1 cellular context compared by ENCODE assay signal in genomic region chr9:136697146-136697820, GRCh38.
A peak's percentile ranks its signal among the peaks of the same experiment; 100 is the strongest.
TF ChIP-seq lines count a peak whose summit lies in the region.

No MANE protein-coding gene starts in this region.

TF ChIP-seq in HepG2, 621 proteins besides CTCF, POLR2A, EP300 and RAD21 (continued from another document and continues in another):
- TF ChIP-seq MAF1 (CRISPR knock-in tag; IDR thresholded peaks at IDR 0.05; ENCODE audit: borderline replicate concordance), result no peak
- 0 out of 2 replicates have a peak, but pooled peaks have one; percentile 8 for TF ChIP-seq ZNF780A (CRISPR knock-in tag; IDR thresholded peaks at IDR 0.05)
- no peak for TF ChIP-seq ONECUT2 (CRISPR knock-in tag; IDR thresholded peaks at IDR 0.05)
- no peak for TF ChIP-seq MED8 (CRISPR knock-in tag; IDR thresholded peaks at IDR 0.05; ENCODE audit: insufficient replicate concordance)
- TF ChIP-seq NFIC (IDR thresholded peaks at IDR 0.05; ENCODE audit: low read length), result no peak
- TF ChIP-seq SIN3A (IDR thresholded peaks at IDR 0.05; ENCODE audit: borderline replicate concordance, low read depth, low read length), result no peak
- TF ChIP-seq MYNN (CRISPR knock-in tag; IDR thresholded peaks at IDR 0.05; ENCODE audit: low read depth), result no peak
- 0 out of 2 replicates have a peak, but pooled peaks have one; percentile 17 for TF ChIP-seq HIVEP1 (CRISPR knock-in tag; IDR thresholded peaks at IDR 0.05)
- 0 out of 2 replicates have a peak, but pooled peaks have one; percentile 53 for TF ChIP-seq ARHGAP35 (CRISPR knock-in tag; IDR thresholded peaks at IDR 0.05; ENCODE audit: borderline replicate concordance)
- no peak for TF ChIP-seq SMAD3 (CRISPR knock-in tag; IDR thresholded peaks at IDR 0.05)
- no peak for TF ChIP-seq MTA3 (CRISPR knock-in tag; IDR thresholded peaks at IDR 0.05)
- no peak for TF ChIP-seq RFX3 (CRISPR knock-in tag; IDR thresholded peaks at IDR 0.05)
- TF ChIP-seq ZNF30 (CRISPR knock-in tag; IDR thresholded peaks at IDR 0.05), result no peak
- TF ChIP-seq ARNTL (CRISPR knock-in tag; IDR thresholded peaks at IDR 0.05), result peak; percentile 79
- no peak for TF ChIP-seq CBX5 (CRISPR knock-in tag; IDR thresholded peaks at IDR 0.05; ENCODE audit: borderline replicate concordance)
- TF ChIP-seq RXRA (CRISPR knock-in tag; IDR thresholded peaks at IDR 0.05), result peak; percentile 92
- TF ChIP-seq CEBPB (IDR thresholded peaks at IDR 0.05; ENCODE audit: borderline replicate concordance, low read depth, low read length), result no peak
- no peak for TF ChIP-seq TCF7L2 (IDR thresholded peaks at IDR 0.05; ENCODE audit: low read depth, low read length)
- no peak for TF ChIP-seq MTF2 (CRISPR knock-in tag; IDR thresholded peaks at IDR 0.05; ENCODE audit: borderline replicate concordance)
- TF ChIP-seq SALL1 (CRISPR knock-in tag; IDR thresholded peaks at IDR 0.05), result peak; percentile 86
- TF ChIP-seq RFX1 (IDR thresholded peaks at IDR 0.05), result no peak
- TF ChIP-seq HMG20A (CRISPR knock-in tag; IDR thresholded peaks at IDR 0.05; ENCODE audit: borderline replicate concordance), result peak; percentile 57; the same call in 1 of the 2 replicates
- no peak for TF ChIP-seq NONO (IDR thresholded peaks at IDR 0.05)
- peak; percentile 80 for TF ChIP-seq NONO (CRISPR knock-in tag; conservative IDR thresholded peaks at IDR 0.05)
- no peak for TF ChIP-seq ZNF674 (CRISPR knock-in tag; IDR thresholded peaks at IDR 0.05; ENCODE audit: low read depth)
- no peak for TF ChIP-seq NFRKB (IDR thresholded peaks at IDR 0.05)
- TF ChIP-seq, protein P1, sequence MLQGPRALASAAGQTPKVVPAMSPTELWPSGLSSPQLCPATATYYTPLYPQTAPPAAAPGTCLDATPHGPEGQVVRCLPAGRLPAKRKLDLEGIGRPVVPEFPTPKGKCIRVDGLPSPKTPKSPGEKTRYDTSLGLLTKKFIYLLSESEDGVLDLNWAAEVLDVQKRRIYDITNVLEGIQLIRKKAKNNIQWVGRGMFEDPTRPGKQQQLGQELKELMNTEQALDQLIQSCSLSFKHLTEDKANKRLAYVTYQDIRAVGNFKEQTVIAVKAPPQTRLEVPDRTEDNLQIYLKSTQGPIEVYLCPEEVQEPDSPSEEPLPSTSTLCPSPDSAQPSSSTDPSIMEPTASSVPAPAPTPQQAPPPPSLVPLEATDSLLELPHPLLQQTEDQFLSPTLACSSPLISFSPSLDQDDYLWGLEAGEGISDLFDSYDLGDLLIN (CRISPR knock-in tag; IDR thresholded peaks at IDR 0.05; ENCODE audit: borderline replicate concordance), result no peak
- TF ChIP-seq ESRRA (CRISPR knock-in tag; IDR thresholded peaks at IDR 0.05; ENCODE audit: low read depth), result peak; percentile 95
- TF ChIP-seq ZNF142 (CRISPR knock-in tag; IDR thresholded peaks at IDR 0.05), result no peak
- no peak for TF ChIP-seq EEA1 (CRISPR knock-in tag; IDR thresholded peaks at IDR 0.05; ENCODE audit: borderline replicate concordance)
- TF ChIP-seq ZZZ3 (CRISPR knock-in tag; IDR thresholded peaks at IDR 0.05; ENCODE audit: borderline replicate concordance), result no peak
- TF ChIP-seq, protein P2, sequence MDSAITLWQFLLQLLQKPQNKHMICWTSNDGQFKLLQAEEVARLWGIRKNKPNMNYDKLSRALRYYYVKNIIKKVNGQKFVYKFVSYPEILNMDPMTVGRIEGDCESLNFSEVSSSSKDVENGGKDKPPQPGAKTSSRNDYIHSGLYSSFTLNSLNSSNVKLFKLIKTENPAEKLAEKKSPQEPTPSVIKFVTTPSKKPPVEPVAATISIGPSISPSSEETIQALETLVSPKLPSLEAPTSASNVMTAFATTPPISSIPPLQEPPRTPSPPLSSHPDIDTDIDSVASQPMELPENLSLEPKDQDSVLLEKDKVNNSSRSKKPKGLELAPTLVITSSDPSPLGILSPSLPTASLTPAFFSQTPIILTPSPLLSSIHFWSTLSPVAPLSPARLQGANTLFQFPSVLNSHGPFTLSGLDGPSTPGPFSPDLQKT (CRISPR knock-in tag; IDR thresholded peaks at IDR 0.05; ENCODE audit: borderline replicate concordance), result no peak
- no peak for TF ChIP-seq NFKBIZ (CRISPR knock-in tag; IDR thresholded peaks at IDR 0.05)
- 0 out of 2 replicates have a peak, but pooled peaks have one; percentile 63 for TF ChIP-seq REL (CRISPR knock-in tag; conservative IDR thresholded peaks at IDR 0.05)
- TF ChIP-seq ZNF883 (CRISPR knock-in tag; IDR thresholded peaks at IDR 0.05; ENCODE audit: not compliant biosample characterization), result peak; percentile 78
- TF ChIP-seq U2AF1 (optimal IDR thresholded peaks at IDR 0.05; ENCODE audit: low read depth, low read length), result no peak
- no peak for TF ChIP-seq FOXC1 (CRISPR knock-in tag; IDR thresholded peaks at IDR 0.05; ENCODE audit: borderline replicate concordance)
- no peak for TF ChIP-seq MEIS1 (CRISPR knock-in tag; IDR thresholded peaks at IDR 0.05; ENCODE audit: borderline replicate concordance)
- TF ChIP-seq ZNF619 (CRISPR knock-in tag; IDR thresholded peaks at IDR 0.05), result no peak
- no peak for TF ChIP-seq IRX3 (CRISPR knock-in tag; IDR thresholded peaks at IDR 0.05; ENCODE audit: borderline replicate concordance, low read depth)
- TF ChIP-seq ZUFSP (CRISPR knock-in tag; IDR thresholded peaks at IDR 0.05; ENCODE audit: borderline replicate concordance), result no peak
- no peak for TF ChIP-seq HOXA5 (CRISPR knock-in tag; IDR thresholded peaks at IDR 0.05)
- TF ChIP-seq, protein P3, sequence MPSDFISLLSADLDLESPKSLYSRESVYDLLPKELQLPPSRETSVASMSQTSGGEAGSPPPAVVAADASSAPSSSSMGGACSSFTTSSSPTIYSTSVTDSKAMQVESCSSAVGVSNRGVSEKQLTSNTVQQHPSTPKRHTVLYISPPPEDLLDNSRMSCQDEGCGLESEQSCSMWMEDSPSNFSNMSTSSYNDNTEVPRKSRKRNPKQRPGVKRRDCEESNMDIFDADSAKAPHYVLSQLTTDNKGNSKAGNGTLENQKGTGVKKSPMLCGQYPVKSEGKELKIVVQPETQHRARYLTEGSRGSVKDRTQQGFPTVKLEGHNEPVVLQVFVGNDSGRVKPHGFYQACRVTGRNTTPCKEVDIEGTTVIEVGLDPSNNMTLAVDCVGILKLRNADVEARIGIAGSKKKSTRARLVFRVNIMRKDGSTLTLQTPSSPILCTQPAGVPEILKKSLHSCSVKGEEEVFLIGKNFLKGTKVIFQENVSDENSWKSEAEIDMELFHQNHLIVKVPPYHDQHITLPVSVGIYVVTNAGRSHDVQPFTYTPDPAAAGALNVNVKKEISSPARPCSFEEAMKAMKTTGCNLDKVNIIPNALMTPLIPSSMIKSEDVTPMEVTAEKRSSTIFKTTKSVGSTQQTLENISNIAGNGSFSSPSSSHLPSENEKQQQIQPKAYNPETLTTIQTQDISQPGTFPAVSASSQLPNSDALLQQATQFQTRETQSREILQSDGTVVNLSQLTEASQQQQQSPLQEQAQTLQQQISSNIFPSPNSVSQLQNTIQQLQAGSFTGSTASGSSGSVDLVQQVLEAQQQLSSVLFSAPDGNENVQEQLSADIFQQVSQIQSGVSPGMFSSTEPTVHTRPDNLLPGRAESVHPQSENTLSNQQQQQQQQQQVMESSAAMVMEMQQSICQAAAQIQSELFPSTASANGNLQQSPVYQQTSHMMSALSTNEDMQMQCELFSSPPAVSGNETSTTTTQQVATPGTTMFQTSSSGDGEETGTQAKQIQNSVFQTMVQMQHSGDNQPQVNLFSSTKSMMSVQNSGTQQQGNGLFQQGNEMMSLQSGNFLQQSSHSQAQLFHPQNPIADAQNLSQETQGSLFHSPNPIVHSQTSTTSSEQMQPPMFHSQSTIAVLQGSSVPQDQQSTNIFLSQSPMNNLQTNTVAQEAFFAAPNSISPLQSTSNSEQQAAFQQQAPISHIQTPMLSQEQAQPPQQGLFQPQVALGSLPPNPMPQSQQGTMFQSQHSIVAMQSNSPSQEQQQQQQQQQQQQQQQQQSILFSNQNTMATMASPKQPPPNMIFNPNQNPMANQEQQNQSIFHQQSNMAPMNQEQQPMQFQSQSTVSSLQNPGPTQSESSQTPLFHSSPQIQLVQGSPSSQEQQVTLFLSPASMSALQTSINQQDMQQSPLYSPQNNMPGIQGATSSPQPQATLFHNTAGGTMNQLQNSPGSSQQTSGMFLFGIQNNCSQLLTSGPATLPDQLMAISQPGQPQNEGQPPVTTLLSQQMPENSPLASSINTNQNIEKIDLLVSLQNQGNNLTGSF (CRISPR knock-in tag; IDR thresholded peaks at IDR 0.05), result no peak
- no peak for TF ChIP-seq FOXM1 (CRISPR knock-in tag; IDR thresholded peaks at IDR 0.05)
- no peak for TF ChIP-seq SIX1 (CRISPR knock-in tag; IDR thresholded peaks at IDR 0.05; ENCODE audit: borderline replicate concordance)
- TF ChIP-seq SRSF4 (IDR thresholded peaks at IDR 0.05; ENCODE audit: low read depth, low read length, poor library complexity, severe bottlenecking), result no peak
- no peak for TF ChIP-seq GABPA (IDR thresholded peaks at IDR 0.05; ENCODE audit: low read depth, low read length)
- no peak for TF ChIP-seq GABPA (CRISPR knock-in tag; IDR thresholded peaks at IDR 0.05; ENCODE audit: low read depth)
- no peak for TF ChIP-seq RBAK (CRISPR knock-in tag; IDR thresholded peaks at IDR 0.05)
- TF ChIP-seq, protein P4, sequence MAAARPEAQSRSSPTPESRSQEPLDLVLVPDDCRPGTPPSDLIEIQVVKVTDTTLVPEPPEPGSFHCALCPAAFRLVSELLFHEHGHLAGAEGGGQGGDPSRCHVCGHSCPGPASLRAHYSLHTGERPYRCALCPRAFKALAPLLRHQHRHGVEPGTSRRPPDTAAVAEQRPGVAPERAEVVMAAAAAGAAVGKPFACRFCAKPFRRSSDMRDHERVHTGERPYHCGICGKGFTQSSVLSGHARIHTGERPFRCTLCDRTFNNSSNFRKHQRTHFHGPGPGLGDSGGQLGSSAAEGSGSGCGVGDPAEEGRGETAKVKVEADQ (CRISPR knock-in tag; IDR thresholded peaks at IDR 0.05; ENCODE audit: borderline replicate concordance), result 0 out of 2 replicates have a peak, but pooled peaks have one; percentile 74
- no peak for TF ChIP-seq PAWR (CRISPR knock-in tag; IDR thresholded peaks at IDR 0.05; ENCODE audit: borderline replicate concordance)
- no peak for TF ChIP-seq SETDB1 (CRISPR knock-in tag; IDR thresholded peaks at IDR 0.05; ENCODE audit: borderline replicate concordance)
- TF ChIP-seq ZNF143 (CRISPR knock-in tag; IDR thresholded peaks at IDR 0.05), result no peak
- TF ChIP-seq JUN (CRISPR knock-in tag; IDR thresholded peaks at IDR 0.05), result no peak
- no peak for TF ChIP-seq CC2D1A (CRISPR knock-in tag; IDR thresholded peaks at IDR 0.05)
- TF ChIP-seq ZBTB3 (CRISPR knock-in tag; IDR thresholded peaks at IDR 0.05; ENCODE audit: borderline replicate concordance, low read depth), result no peak
- peak; percentile 89 for TF ChIP-seq ZBTB7B (CRISPR knock-in tag; IDR thresholded peaks at IDR 0.05)
